ENCODE assay signal across 9 cellular contexts in genomic region chr11:65430406-65431217, GRCh38. TPM values are rescaled to one million over a fixed set of nuclear protein-coding genes. Genes with fewer than 3 reads are reported as not detected.
A peak's percentile ranks its signal among the peaks of the same experiment; 100 is the strongest.
DNase-seq lines count a peak whose midpoint lies in the region; ATAC-seq, FAIRE-seq and TF ChIP-seq lines count a peak whose summit lies in the region.
"Had no signal": no experiment of that assay in that cellular context is flagged by ENCODE, and none has a peak within 500 bp of the region (broad histone marks: within the 10 kb centered on the region; RNA-seq: fewer than 3 reads in every experiment).

No MANE protein-coding gene starts in this region.

- SMC1A ChIA-PET in GM12878 (lab: Charles Lee; ENCODE audit: uncharacterized antibody, unreplicated experiment): interaction anchor here (0.8 to 1.6 kb wide), 7 partner anchors 9 to 69 kb away, joined by 3 to 11 read pairs (median 4); no protein-coding TSS in a partner anchor

- H3K79me2 ChIP-seq in ACC112 (ENCODE audit: control insufficient read depth, insufficient read depth, low read length, unreplicated experiment) (peaks cover 81% of the 10 kb centered on the region), GM12878 (ENCODE audit: control insufficient read depth, insufficient read depth, low read length) (peaks cover 95% of the 10 kb centered on the region)

- TF ChIP-seq CTCF in GM12878 (IDR thresholded peaks at IDR 0.05 in 2 of 3, conservative IDR thresholded peaks at IDR 0.05 in 1 of 3; ENCODE audit: control insufficient read depth in 2 of 3, extremely low read depth in 1 of 3, insufficient read depth in 1 of 3, low read depth in 3 of 3, low read length in 3 of 3): no peak

- TSS peak; percentile 79 for BruUV-seq in GM12878 (replicated peaks; lab: Mats Ljungman, UMichigan)

- 9% methylated on average over 6 of the region's 6 CpGs for WGBS in GM12878 (ENCODE audit: insufficient coverage, insufficient replicate concordance, low lambda C conversion rate, missing lambda C conversion rate)
- 89 to 94% methylated on average over 3 of the region's 6 CpGs for WGBS in mesodermal cell (ENCODE audit: insufficient coverage in 2 of 2), 2 experiments

- RAD21 ChIA-PET in GM12878 (lab: Charles Lee; ENCODE audit: unreplicated experiment): interaction anchor here (1.1 to 1.6 kb wide), 7 partner anchors 10 to 68 kb away, joined by 3 to 11 read pairs (median 4); partner anchors contain the start of gene MALAT1

- TF ChIP-seq POLR2A in GM12878 (IDR thresholded peaks at IDR 0.05; ENCODE audit: low read depth, low read length): no peak

- peak overlapping the region; percentile 58 for H3K9ac ChIP-seq in GM12878 (ENCODE audit: control insufficient read depth, insufficient read depth, low read length)

- TF ChIP-seq RAD21 in GM12878 (IDR thresholded peaks at IDR 0.05; ENCODE audit: insufficient read depth, low read depth, low read length): no peak

- CTCF ChIA-PET in GM12878 (lab: Yijun Ruan, JAX): interaction anchor here (0.7 to 1.6 kb wide), 6 partner anchors 11 to 69 kb away, joined by 3 to 9 read pairs (median 4); no protein-coding TSS in a partner anchor

- H3K4me2 ChIP-seq in GM12878 (ENCODE audit: control insufficient read depth, insufficient read depth): peak overlapping the region; percentile 100

- H3K4me3 ChIP-seq in ACC112 (ENCODE audit: low read depth, low read length) (peak overlapping the region; percentile 94), GM12878 (peak overlapping the region; percentile 95), mesodermal cell (ENCODE audit: extremely low read depth, insufficient read depth, low read length, poor library complexity, severe bottlenecking) (peak overlapping the region; percentile 93)

- POLR2A ChIA-PET in GM12878 (lab: Charles Lee): interaction anchor here (0.5 to 2.5 kb wide), 7 partner anchors 11 to 68 kb away, joined by 3 to 21 read pairs (median 4); partner anchors contain the start of gene MALAT1

- H3K27me3 ChIP-seq in ACC112 (ENCODE audit: insufficient read depth, low read length): no peaks in the 10 kb centered on the region
- no peaks in the 10 kb centered on the region for H3K27me3 ChIP-seq in GM12878 (replicated peaks in 1 of 2; ENCODE audit: control insufficient read depth in 2 of 2, insufficient read depth in 2 of 2, low read length in 1 of 2)

- no peaks in the 10 kb centered on the region for H3K9me3 ChIP-seq in GM12878 (replicated peaks; ENCODE audit: control insufficient read depth, insufficient read depth, low read length)
- no peaks in the 10 kb centered on the region for H3K9me3 ChIP-seq in mesodermal cell (ENCODE audit: control insufficient read depth, low read length)

- TF ChIP-seq EP300 in GM12878 (IDR thresholded peaks at IDR 0.05; ENCODE audit: borderline replicate concordance in 1 of 2, control insufficient read depth in 1 of 2, low read depth in 2 of 2, low read length in 2 of 2): no peak

- H4K20me1 ChIP-seq in GM12878 (ENCODE audit: control insufficient read depth, insufficient read depth): no peaks in the 10 kb centered on the region; the same call in 1 of the 2 replicates

- in situ Hi-C loops in GM12878 (cut with MboI): no loop called here

- H3K36me3 ChIP-seq in ACC112 (ENCODE audit: insufficient read depth, low read length): peaks cover 37% of the 10 kb centered on the region
- H3K36me3 ChIP-seq in GM12878 (ENCODE audit: control insufficient read depth in 2 of 2, insufficient read depth in 2 of 2, low read length in 1 of 2): peaks cover 0 to 9% of the 10 kb centered on the region in 2 experiments; a peak in 3 of 4 replicates
- H3K36me3 ChIP-seq in mesodermal cell (ENCODE audit: control insufficient read depth, insufficient read depth, low read length): peaks cover 86% of the 10 kb centered on the region

- peak overlapping the region; percentile 99 for H3K27ac ChIP-seq in ACC112 (ENCODE audit: low read depth, low read length)
- peak overlapping the region; percentile 100 for H3K27ac ChIP-seq in GM12878 (ENCODE audit: control insufficient read depth, insufficient read depth)
- H3K27ac ChIP-seq in mesodermal cell (ENCODE audit: low read depth, low read length, severe bottlenecking): peak overlapping the region; percentile 56

- H2AFZ ChIP-seq in ACC112 (ENCODE audit: low read length, unreplicated experiment) (no peak overlapping the region), GM12878 (ENCODE audit: control insufficient read depth, low read depth, low read length) (no peak overlapping the region)

- DNase-seq in HS-5 (ENCODE audit: low read depth) (peak; percentile 56), GM12878 (ENCODE audit: low read depth, low spot score) (no peak), NCI-H2227 treated with DMSO at 0.1 percent for 48 hours (lab: John Stamatoyannopoulos, UW) (no peak), anterior cingulate cortex (lab: John Stamatoyannopoulos, UW) (no peak)
- no peak for DNase-seq in stimulated activated CD4-positive, alpha-beta T cell treated with anti-CD3 and anti-CD28 coated beads, Interleukin-4, amount 100 ng/mL, for 4 hours

- H3K4me1 ChIP-seq in ACC112 (ENCODE audit: control insufficient read depth, insufficient read depth, low read length, unreplicated experiment) (peaks cover 25% of the 10 kb centered on the region), GM12878 (ENCODE audit: control insufficient read depth, insufficient read depth, low read length) (peaks cover 42% of the 10 kb centered on the region), mesodermal cell (ENCODE audit: control insufficient read depth, insufficient read depth, low read length, poor library complexity, severe bottlenecking) (peaks cover 17% of the 10 kb centered on the region)

- intact Hi-C loops in GM12878 (cut with micrococcal nuclease; ENCODE audit: unreplicated experiment): loop anchor here (1.0 to 2.0 kb wide), 2 partner anchors 11 to 14 kb away; no protein-coding TSS in a partner anchor

- ATAC-seq in GM12878 (peak; percentile 11), HG03045 (IDR thresholded peaks at IDR 0.05; ENCODE audit: unreplicated experiment) (no peak)

- FAIRE-seq in GM12878 (lab: Jason Lieb, UNC): no peak
- FAIRE-seq: H1 had no signal

RNA-seq across cellular contexts. Expression of gene NEAT1, which starts 8.0 kb away (rescaled TPM):
- total RNA-seq in GM12878 (2013; cell fraction: nucleolus; rRNA removed): 259 and 262 TPM in 2 replicates
- total RNA-seq in GM12878 (2014; rRNA removed) (13.6 and 14.0 TPM in 2 replicates), GM12878 (2014; rRNA removed; fragmentation: Illumina TruSeq; extraction: Trizol) (40.5 and 44.2 TPM in 2 replicates), GM12878 (2021) (174 and 225 TPM in 2 replicates)
- 275 TPM for polyA plus RNA-seq in GM12878 (2011; ENCODE audit: low read depth)
- polyA plus RNA-seq in GM12878 (2011; rRNA removed) (151 and 247 TPM in 2 replicates), GM12878 (2014; fragmentation: Illumina TruSeq; extraction: Trizol) (167 and 254 TPM in 2 replicates), GM12878 (2014; fragmentation: Nextera tagmentation; extraction: Ambion mirVana) (10 to 100 TPM; 24.3 to 98.2 TPM), GM12878 (2014; rRNA removed) (314 and 328 TPM in 2 replicates), GM12878 (2016; fragmentation: Nextera tagmentation; extraction: Ambion mirVana) (10 to 100 TPM; 27.7 to 28.3 TPM)
- 64.2 and 104 TPM in 2 replicates for polyA plus RNA-seq in GM12878 (2011; cell fraction: cytosol; rRNA removed)
- 342 and 617 TPM in 2 replicates for polyA plus RNA-seq in GM12878 (2011; cell fraction: nucleus; rRNA removed)
- 284 and 343 TPM in 2 replicates for polyA plus RNA-seq in GM12878 (2012)
- 72.0 and 79.5 TPM in 2 replicates for polyA minus RNA-seq in GM12878 (2011; rRNA and poly(A)+ RNA removed)
- polyA minus RNA-seq in GM12878 (2011; cell fraction: cytosol; rRNA and poly(A)+ RNA removed): 13.8 and 14.9 TPM in 2 replicates
- 125 and 169 TPM in 2 replicates for polyA minus RNA-seq in GM12878 (2011; cell fraction: nucleus; rRNA and poly(A)+ RNA removed)
- 32.4 TPM for polyA plus RNA-seq in mesodermal cell (2013, experiment 1 of 2)
- polyA plus RNA-seq in mesodermal cell (2013, experiment 2 of 2): 28.8 TPM

RNA-seq across cellular contexts. Expression of gene FRMD8, which starts 44.2 kb away (rescaled TPM):
- total RNA-seq in GM12878 (2013; cell fraction: nucleolus; rRNA removed): 52.5 and 60.5 TPM in 2 replicates
- total RNA-seq in GM12878 (2014; rRNA removed) (40.9 and 47.5 TPM in 2 replicates), GM12878 (2014; rRNA removed; fragmentation: Illumina TruSeq; extraction: Trizol) (12.2 and 14.3 TPM in 2 replicates), GM12878 (2021) (65.1 and 69.4 TPM in 2 replicates)
- 8.2 TPM for polyA plus RNA-seq in GM12878 (2011; ENCODE audit: low read depth)
- polyA plus RNA-seq in GM12878 (2011; rRNA removed) (8.0 and 18.4 TPM in 2 replicates), GM12878 (2014; fragmentation: Illumina TruSeq; extraction: Trizol) (6.6 and 14.0 TPM in 2 replicates), GM12878 (2014; fragmentation: Nextera tagmentation; extraction: Ambion mirVana) (1 to 10 TPM; 8.3 TPM), GM12878 (2014; rRNA removed) (53.8 and 55.9 TPM in 2 replicates), GM12878 (2016; fragmentation: Nextera tagmentation; extraction: Ambion mirVana) (10 to 100 TPM; 37.7 to 42.4 TPM)
- 28.1 and 42.6 TPM in 2 replicates for polyA plus RNA-seq in GM12878 (2011; cell fraction: cytosol; rRNA removed)
- 58.9 and 140 TPM in 2 replicates for polyA plus RNA-seq in GM12878 (2011; cell fraction: nucleus; rRNA removed)
- polyA plus RNA-seq in GM12878 (2012): 14.9 and 21.0 TPM in 2 replicates
- polyA minus RNA-seq in GM12878 (2011; rRNA and poly(A)+ RNA removed): 26.0 and 32.5 TPM in 2 replicates
- 21.4 and 21.8 TPM in 2 replicates for polyA minus RNA-seq in GM12878 (2011; cell fraction: cytosol; rRNA and poly(A)+ RNA removed)
- 33.6 and 61.0 TPM in 2 replicates for polyA minus RNA-seq in GM12878 (2011; cell fraction: nucleus; rRNA and poly(A)+ RNA removed)
- polyA plus RNA-seq in mesodermal cell (2013, experiment 1 of 2): 58.2 TPM
- polyA plus RNA-seq in mesodermal cell (2013, experiment 2 of 2): 48.4 TPM

RNA-seq across cellular contexts. Expression of gene SLC25A45, which starts 48.2 kb away (rescaled TPM):
- total RNA-seq in GM12878 (2013; cell fraction: nucleolus; rRNA removed): 23.1 and 23.7 TPM in 2 replicates
- 19.4 and 22.8 TPM in 2 replicates for total RNA-seq in GM12878 (2014; rRNA removed)
- 10.8 and 13.1 TPM in 2 replicates for total RNA-seq in GM12878 (2014; rRNA removed; fragmentation: Illumina TruSeq; extraction: Trizol)
- 28.6 and 29.1 TPM in 2 replicates for total RNA-seq in GM12878 (2021)
- polyA plus RNA-seq in GM12878 (2011; ENCODE audit: low read depth): 10.7 TPM
- 9.2 and 15.4 TPM in 2 replicates for polyA plus RNA-seq in GM12878 (2011; rRNA removed)
- polyA plus RNA-seq in GM12878 (2011; cell fraction: cytosol; rRNA removed): 20.7 and 25.7 TPM in 2 replicates
- polyA plus RNA-seq in GM12878 (2011; cell fraction: nucleus; rRNA removed): 46.7 and 57.3 TPM in 2 replicates
- 17.8 and 25.4 TPM in 2 replicates for polyA plus RNA-seq in GM12878 (2012)
- 15.5 and 17.8 TPM in 2 replicates for polyA plus RNA-seq in GM12878 (2014; fragmentation: Illumina TruSeq; extraction: Trizol)
- polyA plus RNA-seq in GM12878 (2014; fragmentation: Nextera tagmentation; extraction: Ambion mirVana): 1 to 10 TPM; 4.1 to 9.7 TPM
- 33.7 and 35.5 TPM in 2 replicates for polyA plus RNA-seq in GM12878 (2014; rRNA removed)
- polyA plus RNA-seq in GM12878 (2016; fragmentation: Nextera tagmentation; extraction: Ambion mirVana): 10 to 100 TPM; 31.0 to 35.2 TPM
- polyA minus RNA-seq in GM12878 (2011; rRNA and poly(A)+ RNA removed): 3.9 and 9.1 TPM in 2 replicates
- 1.9 and 4.7 TPM in 2 replicates for polyA minus RNA-seq in GM12878 (2011; cell fraction: cytosol; rRNA and poly(A)+ RNA removed)
- polyA minus RNA-seq in GM12878 (2011; cell fraction: nucleus; rRNA and poly(A)+ RNA removed): 6.6 and 8.6 TPM in 2 replicates
- polyA plus RNA-seq in mesodermal cell (2013, experiment 1 of 2): 2.9 TPM
- 2.6 TPM for polyA plus RNA-seq in mesodermal cell (2013, experiment 2 of 2)
